1 cellular context compared by ENCODE assay signal in the genomic region with DNA sequence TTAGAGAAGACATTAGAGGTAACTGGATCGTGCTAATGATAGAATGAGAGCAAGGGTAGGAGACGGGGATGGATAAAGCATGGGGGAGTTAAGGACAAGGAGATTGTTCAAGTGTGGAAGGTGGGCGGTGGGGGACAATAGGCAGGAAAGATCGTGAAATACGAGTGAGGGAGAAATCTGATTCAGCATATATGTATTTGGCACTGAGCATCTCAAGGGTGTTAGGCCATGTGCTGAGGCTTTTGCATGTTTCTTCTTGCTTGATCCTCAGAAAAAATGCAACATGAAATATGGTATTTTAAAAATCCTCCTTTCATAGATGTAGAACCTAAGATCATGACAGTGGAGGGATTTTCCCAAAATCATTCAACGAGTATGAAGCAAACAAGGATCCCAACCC.
A peak's percentile ranks its signal among the peaks of the same experiment; 100 is the strongest.
TF ChIP-seq lines count a peak whose summit lies in the region.

No MANE protein-coding gene starts in this region.

TF ChIP-seq in K562, 482 proteins besides CTCF, POLR2A, EP300 and RAD21 (continued from another document):
- TF ChIP-seq MGA (IDR thresholded peaks at IDR 0.05) = peak; percentile 85
- 0 out of 4 replicates have a peak, but pooled peaks of 1 of the 2 experiments have one; percentile 10 for TF ChIP-seq TEAD1 (CRISPR knock-in tag; IDR thresholded peaks at IDR 0.05)
- TF ChIP-seq MAFF (IDR thresholded peaks at IDR 0.05; ENCODE audit: low read length) = no peak
- TF ChIP-seq ZBTB12 (CRISPR knock-in tag; IDR thresholded peaks at IDR 0.05) = 0 out of 2 replicates have a peak, but pooled peaks have one; percentile 20
- 0 out of 2 replicates have a peak, but pooled peaks have one; percentile 23 for TF ChIP-seq OTX1 (CRISPR knock-in tag; IDR thresholded peaks at IDR 0.05)
- TF ChIP-seq KAT8 (IDR thresholded peaks at IDR 0.05; ENCODE audit: low read depth) = no peak
- TF ChIP-seq SMARCA4 (IDR thresholded peaks at IDR 0.05) = no peak
- TF ChIP-seq, protein P1, sequence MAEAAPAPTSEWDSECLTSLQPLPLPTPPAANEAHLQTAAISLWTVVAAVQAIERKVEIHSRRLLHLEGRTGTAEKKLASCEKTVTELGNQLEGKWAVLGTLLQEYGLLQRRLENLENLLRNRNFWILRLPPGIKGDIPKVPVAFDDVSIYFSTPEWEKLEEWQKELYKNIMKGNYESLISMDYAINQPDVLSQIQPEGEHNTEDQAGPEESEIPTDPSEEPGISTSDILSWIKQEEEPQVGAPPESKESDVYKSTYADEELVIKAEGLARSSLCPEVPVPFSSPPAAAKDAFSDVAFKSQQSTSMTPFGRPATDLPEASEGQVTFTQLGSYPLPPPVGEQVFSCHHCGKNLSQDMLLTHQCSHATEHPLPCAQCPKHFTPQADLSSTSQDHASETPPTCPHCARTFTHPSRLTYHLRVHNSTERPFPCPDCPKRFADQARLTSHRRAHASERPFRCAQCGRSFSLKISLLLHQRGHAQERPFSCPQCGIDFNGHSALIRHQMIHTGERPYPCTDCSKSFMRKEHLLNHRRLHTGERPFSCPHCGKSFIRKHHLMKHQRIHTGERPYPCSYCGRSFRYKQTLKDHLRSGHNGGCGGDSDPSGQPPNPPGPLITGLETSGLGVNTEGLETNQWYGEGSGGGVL (CRISPR knock-in tag; IDR thresholded peaks at IDR 0.05) = 0 out of 2 replicates have a peak, but pooled peaks have one; percentile 40
- TF ChIP-seq MAZ (CRISPR knock-in tag; conservative IDR thresholded peaks at IDR 0.05 in 1 of 2, IDR thresholded peaks at IDR 0.05 in 1 of 2) = 0 out of 4 replicates have a peak, but pooled peaks of 1 of the 2 experiments have one; percentile 14
- peak; percentile 54; the same call in 1 of the 2 replicates for TF ChIP-seq ELF4 (CRISPR knock-in tag; IDR thresholded peaks at IDR 0.05)
- no peak for TF ChIP-seq KLF10 (CRISPR knock-in tag; IDR thresholded peaks at IDR 0.05)
- TF ChIP-seq L3MBTL2 (IDR thresholded peaks at IDR 0.05) = peak; percentile 87
- TF ChIP-seq MCM3 (IDR thresholded peaks at IDR 0.05) = no peak
- TF ChIP-seq HDAC8 (tag; IDR thresholded peaks at IDR 0.05) = peak; percentile 26; the same call in 1 of the 2 replicates
- TF ChIP-seq MECOM (CRISPR knock-in tag; IDR thresholded peaks at IDR 0.05) = peak; percentile 85
TF ChIP-seq in K562: peak in this region for 35.
